ENCODE assay signal across 8 cellular contexts in genomic region chr1:16013220-16013907, GRCh38. TPM values are rescaled to one million over a fixed set of nuclear protein-coding genes. Genes with fewer than 3 reads are reported as not detected.
DNase-seq lines count a peak whose midpoint lies in the region; ATAC-seq and TF ChIP-seq lines count a peak whose summit lies in the region.

No MANE protein-coding gene starts in this region.

- H3K9me3 ChIP-seq in Loucy (ENCODE audit: insufficient read depth, low read depth, low read length) (no peaks in the 10 kb centered on the region), osteoblast (ENCODE audit: low read depth, low read length) (no peaks in the 10 kb centered on the region), upper lobe of left lung (no peaks in the 10 kb centered on the region)

- DNase-seq in EH (ENCODE audit: low read depth) (peak; percentile 84), activated T-cell treated with anti-CD3 and anti-CD28 coated beads for 4 hours (peak; percentile 51), fibroblast of the conjunctiva (ENCODE audit: low read depth) (peak; percentile 40), osteoblast (ENCODE audit: insufficient read length, low spot score, missing footprints) (peak; percentile 98), upper lobe of left lung (peak in 1 of 2 donors; percentile 42), NCI-H446 (lab: John Stamatoyannopoulos, UW) (no peak)

- TF ChIP-seq POLR2A in upper lobe of left lung (IDR thresholded peaks at IDR 0.05) = no peak

- no peak overlapping the region for H3K9ac ChIP-seq in Loucy (ENCODE audit: low read depth, low read length, poor library complexity, severe bottlenecking)

- no peaks in the 10 kb centered on the region for H3K36me3 ChIP-seq in Loucy (ENCODE audit: insufficient read depth, low read length)
- no peaks in the 10 kb centered on the region for H3K36me3 ChIP-seq in osteoblast (ENCODE audit: insufficient read depth, low read length)
- H3K36me3 ChIP-seq in upper lobe of left lung = no peaks in the 10 kb centered on the region

- H3K27ac ChIP-seq in osteoblast (ENCODE audit: low read depth, low read length) (peak overlapping the region; percentile 43), upper lobe of left lung (peak overlapping the region; percentile 25 to 78 (median 72))

- peak overlapping the region; percentile 44 for H3K4me3 ChIP-seq in Loucy (ENCODE audit: low read length, poor library complexity, severe bottlenecking)
- H3K4me3 ChIP-seq in osteoblast (ENCODE audit: insufficient read depth, low read length) = peak overlapping the region; percentile 65
- H3K4me3 ChIP-seq in upper lobe of left lung = peak overlapping the region in 3 of 4 donors; percentile 30 to 51 (median 50)

- H3K4me1 ChIP-seq in Loucy (ENCODE audit: insufficient read depth, low read length, poor library complexity, severe bottlenecking) (no peaks in the 10 kb centered on the region), osteoblast (ENCODE audit: insufficient read depth, low read length) (peaks cover 39% of the 10 kb centered on the region), upper lobe of left lung (peaks cover 15 to 25% (median 18%) of the 10 kb centered on the region in 4 donors)

- H2AFZ ChIP-seq in Loucy (ENCODE audit: low read length) (no peak overlapping the region), osteoblast (ENCODE audit: low read length) (no peak overlapping the region)

- no peaks in the 10 kb centered on the region for H3F3A ChIP-seq in Loucy (ENCODE audit: low read depth)

- 24 to 31% methylated on average over 10 to 24 of the region's 28 CpGs for WGBS in upper lobe of left lung, 2 donors

- H4K20me1 ChIP-seq in Loucy (ENCODE audit: insufficient read depth, low read length, poor library complexity, severe bottlenecking) (no peaks in the 10 kb centered on the region), osteoblast (ENCODE audit: insufficient read depth, low read length) (no peaks in the 10 kb centered on the region)

- no peak for TF ChIP-seq CTCF in Loucy (conservative IDR thresholded peaks at IDR 0.05; ENCODE audit: low read length)
- TF ChIP-seq CTCF in osteoblast (IDR thresholded peaks at IDR 0.05; ENCODE audit: extremely low read depth, low read depth, low read length) = no peak
- no peak for TF ChIP-seq CTCF in upper lobe of left lung (IDR thresholded peaks at IDR 0.05)

- TF ChIP-seq EP300 in upper lobe of left lung (IDR thresholded peaks at IDR 0.05) = peak in 1 of 4 donors; percentile 44

- ATAC-seq in upper lobe of left lung (ENCODE audit: low FRiP score in 2 of 2) (peak; percentile 35 to 57), GM18870 (IDR thresholded peaks at IDR 0.05; ENCODE audit: unreplicated experiment) (no peak)

- H3K79me2 ChIP-seq in Loucy (ENCODE audit: insufficient read depth, low read length) (no peaks in the 10 kb centered on the region), osteoblast (ENCODE audit: insufficient read depth, low read length) (peaks cover 10% of the 10 kb centered on the region)

- H3K9me2 ChIP-seq in Loucy (replicated peaks; ENCODE audit: low read depth, low read length) = no peaks in the 10 kb centered on the region

- no peaks in the 10 kb centered on the region for H3K27me3 ChIP-seq in Loucy (ENCODE audit: insufficient read depth, low read length, poor library complexity, severe bottlenecking)
- H3K27me3 ChIP-seq in osteoblast (ENCODE audit: insufficient read depth, low read length) = no peaks in the 10 kb centered on the region
- no peaks in the 10 kb centered on the region for H3K27me3 ChIP-seq in upper lobe of left lung

- H3K4me2 ChIP-seq in Loucy (ENCODE audit: low read depth, low read length, poor library complexity, severe bottlenecking) = no peak overlapping the region
- H3K4me2 ChIP-seq in osteoblast (ENCODE audit: insufficient read depth, low read length) = peak overlapping the region; percentile 41

RNA-seq across cellular contexts. Expression of gene HSPB7, which starts 4.5 kb away (rescaled TPM):
- total RNA-seq in osteoblast (4.1 and 6.9 TPM in 2 replicates), upper lobe of left lung (1 to 10 TPM; 1.0 to 9.2 (median 3.0) TPM)

RNA-seq across cellular contexts. Expression of gene CLCNKA, which starts 8.5 kb away (rescaled TPM):
- not detected in 2 replicates for total RNA-seq in osteoblast
- under 1 TPM in 3 of 6 donors, not detected in 3; 0.20 to 0.89 (median 0.49) TPM for total RNA-seq in upper lobe of left lung

RNA-seq across cellular contexts. Expression of gene SRARP, which starts 9.3 kb away (rescaled TPM):
- total RNA-seq in osteoblast (not detected in 2 replicates), upper lobe of left lung (under 1 TPM in 2 of 6 donors, not detected in 4; 0.07 to 0.67 TPM)

RNA-seq across cellular contexts. Expression of gene CLCNKB, which starts 30.2 kb away (rescaled TPM):
- 0.29 and 0.36 TPM in 2 replicates for total RNA-seq in osteoblast
- total RNA-seq in upper lobe of left lung = 1 to 10 TPM in 1 of 6 donors, under 1 TPM in 3, not detected in 2; 0.46 to 9.4 (median 0.53) TPM

RNA-seq across cellular contexts. Expression of gene ZBTB17, which starts 37.5 kb away (rescaled TPM):
- total RNA-seq in osteoblast (25.0 and 29.7 TPM in 2 replicates), upper lobe of left lung (10 to 100 TPM; 34.1 to 94.2 (median 42.9) TPM)

Comparison
In these comparisons a context has a peak if more than half of its experiments do, and no peak if none do; other contexts are left out.
1. DNase-seq: peak in EH (single experiment), activated T-cell treated with anti-CD3 and anti-CD28 coated beads for 4 hours (single experiment), fibroblast of the conjunctiva (single experiment) and osteoblast (single experiment); none in NCI-H446 (0 of 2).
2. Peak in every context shown above with its lines, with median percentiles within 50 percentile points of each other: H3K4me3 ChIP-seq.